15 cellular contexts compared by ENCODE assay signal in the genomic region with DNA sequence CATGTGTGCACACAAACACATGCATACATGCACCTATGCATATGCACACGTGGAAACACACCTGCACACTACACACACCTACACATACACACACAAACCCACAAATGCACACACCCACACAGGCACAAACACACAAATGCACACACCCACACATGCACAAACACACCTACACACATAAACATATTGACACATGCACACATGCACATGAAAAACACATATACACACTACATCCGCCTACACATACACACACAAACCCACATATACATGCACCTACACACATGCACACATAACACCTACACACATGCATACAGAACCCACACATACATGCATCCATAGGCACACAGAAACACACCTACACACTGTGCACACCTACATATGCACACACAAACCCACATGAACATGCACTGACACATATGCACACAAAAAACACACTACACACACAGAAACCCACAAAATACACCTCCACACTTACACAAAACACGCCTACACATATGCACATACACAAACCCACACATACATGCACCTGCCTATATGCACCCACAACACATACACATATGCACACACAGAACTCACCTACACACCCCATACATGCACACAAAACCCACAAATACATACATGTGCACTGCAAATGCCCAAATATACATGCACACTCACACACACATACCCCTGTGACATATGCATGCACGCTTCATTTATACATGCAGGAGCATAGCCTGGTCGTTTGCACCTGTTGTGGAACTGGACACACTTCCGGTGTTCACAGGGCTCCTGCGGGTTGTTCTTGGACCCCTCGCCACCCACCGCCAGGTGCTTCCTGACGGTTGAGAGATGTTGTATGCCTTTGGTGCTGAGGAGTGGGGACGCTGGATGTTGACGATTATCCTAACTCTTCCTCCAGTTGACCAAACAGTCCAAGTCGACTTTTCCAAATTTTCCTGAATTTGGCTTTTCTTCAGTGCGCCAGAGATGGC. TPM values are rescaled to one million over a fixed set of nuclear protein-coding genes. Genes with fewer than 3 reads are reported as not detected.
"Had no signal": no experiment of that assay in that cellular context is flagged by ENCODE, and none has a peak within 500 bp of the region (broad histone marks: within the 10 kb centered on the region; RNA-seq: fewer than 3 reads in every experiment).

No MANE protein-coding gene starts in this region.

- H3K27ac ChIP-seq: foreskin keratinocyte, right atrium auricular region, skin epidermis, suprapubic skin, upper lobe of right lung had no signal

- H3K9me3 ChIP-seq: right atrium auricular region, suprapubic skin, upper lobe of right lung had no signal

- DNase-seq: activated CD4-positive, alpha-beta T cell treated with anti-CD3 and anti-CD28 coated beads, Interleukin-2, amount 50 U/mL, for 4 hours; activated gamma-delta T cell; activated T-cell treated with anti-CD3 and anti-CD28 coated beads, Interleukin-2, amount 50 U/mL, for 48 hours; effector memory CD8-positive, alpha-beta T cell; foreskin keratinocyte; stimulated activated CD4-positive, alpha-beta T cell treated with anti-CD3 and anti-CD28 coated beads, Interleukin-4, amount 100 ng/mL, for 4 hours; stimulated activated CD8-positive, alpha-beta memory T cell treated with anti-CD3 and anti-CD28 coated beads, Interleukin-4, amount 100 ng/mL, for 48 hours; stimulated activated naive CD4-positive, alpha-beta T cell treated with Interleukin-2 at 50 U/mL for 16 hours; T-helper 9 cell; upper lobe of right lung had no signal

- H3K4me3 ChIP-seq: right atrium auricular region, suprapubic skin, upper lobe of right lung had no signal

- H3K27me3 ChIP-seq: foreskin keratinocyte, right atrium auricular region, suprapubic skin, upper lobe of right lung had no signal

- ATAC-seq: activated CD4-positive, CD25-positive, alpha-beta regulatory T cell treated with anti-CD3 and anti-CD28 coated beads, Interleukin-2, amount 50 U/mL, for 24 hours; effector memory CD8-positive, alpha-beta T cell; foreskin keratinocyte; upper lobe of right lung had no signal

RNA-seq across cellular contexts. Expression of a gene that starts 38.7 kb away (rescaled TPM):
- total RNA-seq: cerebellum had no signal
